In the genomic region with DNA sequence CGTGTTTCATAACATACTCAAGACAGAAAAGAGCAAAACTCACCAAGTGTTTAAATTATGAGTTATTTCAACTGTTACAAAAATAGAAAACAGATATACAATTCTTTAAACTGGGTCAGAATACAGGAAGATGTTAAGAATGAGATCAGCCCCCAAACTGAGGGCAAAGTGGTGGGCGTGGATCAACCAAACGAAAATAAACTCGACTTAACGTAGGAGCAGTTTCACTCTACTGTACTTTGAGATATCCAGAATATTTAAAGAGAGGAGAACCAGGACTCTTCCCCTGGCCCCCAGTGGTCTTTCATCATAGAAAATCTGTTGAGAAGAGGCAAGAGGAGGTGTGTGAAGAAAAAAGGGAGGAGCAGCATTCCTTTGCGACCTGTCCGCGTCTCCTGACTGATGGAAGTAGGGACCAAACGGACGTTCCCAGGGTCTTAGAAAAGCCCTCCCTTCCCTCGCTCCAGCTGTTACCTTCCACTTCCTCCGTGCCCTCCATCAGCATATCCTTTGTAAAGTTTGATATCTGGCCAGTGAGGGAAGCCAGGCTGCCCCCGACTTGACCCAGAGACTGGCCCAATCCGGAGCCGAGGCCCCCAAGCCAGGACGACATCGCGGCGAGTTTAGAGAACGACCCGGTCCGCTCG, we compare ENCODE assay signal across 1 cellular context.
TF ChIP-seq lines count a peak whose summit lies in the region.

No MANE protein-coding gene starts in this region.

TF ChIP-seq in GM12878, 131 proteins besides CTCF, POLR2A, EP300 and RAD21 (continued from another document):
- TF ChIP-seq NKRF (conservative IDR thresholded peaks at IDR 0.05) (no peak), USF1 (IDR thresholded peaks at IDR 0.05; ENCODE audit: borderline replicate concordance, extremely low read length, insufficient read depth, low read depth, low read length) (no peak), NFXL1 (IDR thresholded peaks at IDR 0.05; ENCODE audit: borderline replicate concordance) (no peak), RCOR1 (conservative IDR thresholded peaks at IDR 0.05; ENCODE audit: low read depth, low read length) (no peak), IKZF1 (conservative IDR thresholded peaks at IDR 0.05) (no peak)
